In the genomic region with DNA sequence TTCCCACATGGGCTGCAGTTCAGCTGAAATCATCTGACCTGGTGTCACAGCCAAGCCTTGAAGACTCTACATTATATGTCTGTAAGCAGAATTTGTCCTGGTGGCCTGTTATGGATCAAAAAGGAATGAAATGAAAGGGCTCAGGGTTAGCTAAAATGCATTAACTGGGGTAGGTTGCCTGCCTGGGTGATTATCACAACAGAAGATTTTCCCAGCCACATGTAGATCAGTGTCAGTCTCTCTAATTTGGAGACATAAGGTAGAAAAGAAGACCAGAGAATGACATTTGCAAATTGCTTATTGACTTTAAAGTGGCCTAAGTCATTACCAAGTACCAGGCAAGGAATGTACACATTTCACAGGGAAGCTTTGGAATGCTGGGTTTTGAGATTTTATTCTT, we compare ENCODE assay signal across 16 cellular contexts.
DNase-seq lines count a peak whose midpoint lies in the region; ATAC-seq lines count a peak whose summit lies in the region.
"Had no signal": no experiment of that assay in that cellular context is flagged by ENCODE, and none has a peak within 500 bp of the region (broad histone marks: within the 10 kb centered on the region; RNA-seq: fewer than 3 reads in every experiment).

No MANE protein-coding gene starts in this region.

- no peaks in the 10 kb centered on the region for H3K36me3 ChIP-seq in iPS-18a (ENCODE audit: control insufficient read depth, low read depth, low read length)
- H3K36me3 ChIP-seq: BLaER1 treated with 17β-estradiol and CSF1 and Interleukin-3, amounts not matched to agents 10 nM and 100 nM had no signal

- DNase-seq in NCI-H82 (lab: John Stamatoyannopoulos, UW) (peak; percentile 13), NCI-H82 treated with DMSO at 0.1 percent for 48 hours (lab: John Stamatoyannopoulos, UW; ENCODE audit: unreplicated experiment) (no peak), SK-N-DZ (ENCODE audit: low spot score) (peak; percentile 15), AML-193 (lab: John Stamatoyannopoulos, UW) (no peak), cortex of kidney (lab: John Stamatoyannopoulos, UW) (no peak)
- DNase-seq: 8988T; Calu3; CD8-positive, alpha-beta T cell; DND-41; EL; HFFc6 had no signal

- ATAC-seq in HG02798 (IDR thresholded peaks at IDR 0.05; ENCODE audit: poor library complexity, unreplicated experiment): no peak
- ATAC-seq: CD8-positive, alpha-beta T cell; HCT116 had no signal

- H3K4me3 ChIP-seq in iPS-18a (ENCODE audit: low read length): peak overlapping the region; percentile 11
- H3K4me3 ChIP-seq: BLaER1 treated with 17β-estradiol and CSF1 and Interleukin-3, amounts not matched to agents 10 nM and 100 nM; GM12878 had no signal

- H3K9ac ChIP-seq in iPS-18a (ENCODE audit: low read length): no peak overlapping the region
- H3K9ac ChIP-seq: BLaER1 treated with 17β-estradiol and CSF1 and Interleukin-3, amounts not matched to agents 10 nM and 100 nM had no signal

- no peaks in the 10 kb centered on the region for H3K9me3 ChIP-seq in iPS-18a (ENCODE audit: control insufficient read depth, low read depth, low read length)

- peaks cover 16% of the 10 kb centered on the region for H3K4me1 ChIP-seq in iPS-18a (ENCODE audit: control insufficient read depth, low read depth, low read length)
- H3K4me1 ChIP-seq: BLaER1 treated with 17β-estradiol and CSF1 and Interleukin-3, amounts not matched to agents 10 nM and 100 nM had no signal

- no peak overlapping the region for H3K27ac ChIP-seq in iPS-18a (ENCODE audit: low read length)
- H3K27ac ChIP-seq: BLaER1 treated with 17β-estradiol and CSF1 and Interleukin-3, amounts not matched to agents 10 nM and 100 nM had no signal

- no peaks in the 10 kb centered on the region for H3K27me3 ChIP-seq in iPS-18a (ENCODE audit: control insufficient read depth, insufficient read depth, low read length)
- H3K27me3 ChIP-seq: BLaER1 treated with 17β-estradiol and CSF1 and Interleukin-3, amounts not matched to agents 10 nM and 100 nM had no signal

Comparison
In these comparisons a context has a peak if more than half of its experiments do, and no peak if none do; other contexts are left out.
1. DNase-seq: peak in NCI-H82 (single experiment) and SK-N-DZ (single experiment); none in NCI-H82 treated with DMSO at 0.1 percent for 48 hours (single experiment), AML-193 (0 of 2) and cortex of kidney (single experiment).